2 cellular contexts compared by ENCODE assay signal in genomic region chr11:70432580-70432979, GRCh38.
TF ChIP-seq lines count a peak whose summit lies in the region.

No MANE protein-coding gene starts in this region.

TF ChIP-seq in GM23338, 12 proteins besides CTCF, POLR2A, EP300 and RAD21 (continued from another document):
- no peak for TF ChIP-seq ZNF462 (CRISPR knock-in tag; IDR thresholded peaks at IDR 0.05)

TF ChIP-seq in IMR-90, 13 proteins besides CTCF, POLR2A, EP300 and RAD21 (continued from another document):
- no peak for TF ChIP-seq CHD1 (IDR thresholded peaks at IDR 0.05; ENCODE audit: low read depth, low read length)
- no peak for TF ChIP-seq CEBPB (IDR thresholded peaks at IDR 0.05; ENCODE audit: low read depth, low read length)
- no peak for TF ChIP-seq ELK1 (IDR thresholded peaks at IDR 0.05; ENCODE audit: borderline replicate concordance, low read depth, low read length)
- no peak for TF ChIP-seq BHLHE40 (IDR thresholded peaks at IDR 0.05; ENCODE audit: low read depth, low read length)
- TF ChIP-seq NFE2L2 (IDR thresholded peaks at IDR 0.05; ENCODE audit: low read depth, low read length) = no peak
- TF ChIP-seq MXI1 (IDR thresholded peaks at IDR 0.05; ENCODE audit: borderline replicate concordance, low read depth, low read length) = no peak
- TF ChIP-seq FOS (IDR thresholded peaks at IDR 0.05; ENCODE audit: low read depth, low read length) = no peak
